In the genomic region with DNA sequence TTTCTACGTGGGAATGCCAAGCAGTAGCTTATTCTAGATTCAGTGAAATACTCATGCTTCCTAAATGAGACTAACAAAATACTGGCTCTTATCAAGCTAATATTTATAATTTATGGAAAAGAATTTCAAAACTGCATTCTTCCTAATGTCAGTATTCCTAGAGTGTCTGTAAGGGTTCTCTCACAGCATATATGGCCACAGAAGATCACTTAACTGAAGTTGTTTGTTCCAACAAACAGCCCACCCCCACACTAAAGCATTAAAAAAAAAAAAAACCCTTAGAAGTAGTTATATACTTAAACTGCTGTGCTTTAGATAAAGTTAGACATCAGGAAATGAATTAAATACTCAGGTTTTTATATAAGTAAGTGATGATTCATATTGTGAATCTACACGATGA, we compare ENCODE assay signal across 33 cellular contexts.
"Had no signal": no experiment of that assay in that cellular context is flagged by ENCODE, and none has a peak within 500 bp of the region (broad histone marks: within the 10 kb centered on the region; RNA-seq: fewer than 3 reads in every experiment).

No MANE protein-coding gene starts in this region.

- ATAC-seq: activated CD8-positive, alpha-beta T cell treated with anti-CD3 and anti-CD28 coated beads for 36 hours; activated naive CD4-positive, alpha-beta T cell treated with anti-CD3 and anti-CD28 coated beads, Interleukin-2, amount 50 U/mL, for 72 hours; activated T-cell treated with anti-CD3 and anti-CD28 coated beads, Interleukin-2, amount 50 U/mL, for 4 hours; activated T-cell treated with anti-CD3 and anti-CD28 coated beads, Interleukin-2, amount 50 U/mL, for 72 hours; activated T-helper 17 cell treated with anti-CD3 and anti-CD28 coated beads, Interleukin-2, amount 50 U/mL, for 72 hours had no signal

- H3K27ac ChIP-seq: adrenal gland, ascending aorta, cardiac muscle cell, VCaP had no signal

- FAIRE-seq: bronchial epithelial cell, TTC549 had no signal

- H3K4me3 ChIP-seq: adrenal gland, ascending aorta, cardiac muscle cell had no signal

- H3K9me3 ChIP-seq: adrenal gland, ascending aorta had no signal

- DNase-seq: activated B cell treated with CpG ODN at 0.5 μM for 24 hours; activated CD4-positive, alpha-beta memory T cell treated with anti-CD3 and anti-CD28 coated beads for 36 hours; activated CD4-positive, alpha-beta T cell treated with anti-CD3 and anti-CD28 coated beads for 4 hours; activated CD4-positive, alpha-beta T cell treated with anti-CD3 and anti-CD28 coated beads, Interleukin-2, amount 10 ng/mL, durations not matched to agents 24 days and 14 days; activated CD4-positive, alpha-beta T cell treated with anti-CD3 and anti-CD28 coated beads, Interleukin-2, amount 50 U/mL, for 1 hour; activated CD4-positive, alpha-beta T cell treated with anti-CD3 and anti-CD28 coated beads, Interleukin-2, amount 50 U/mL, for 4 hours; activated CD4-positive, CD25-positive, alpha-beta regulatory T cell treated with anti-CD3 and anti-CD28 coated beads, Interleukin-2, amount 50 U/mL, for 72 hours; activated CD8-positive, alpha-beta memory T cell treated with anti-CD3 and anti-CD28 coated beads, Interleukin-2, amount 50 U/mL, for 4 hours; activated CD8-positive, alpha-beta T cell treated with anti-CD3 and anti-CD28 coated beads for 36 hours; activated effector memory CD4-positive, alpha-beta T cell treated with anti-CD3 and anti-CD28 coated beads, Interleukin-2, amount 50 U/mL, for 16 hours; activated gamma-delta T cell treated with Interleukin-2 at 50 U/mL for 16 hours; activated naive CD4-positive, alpha-beta T cell; activated naive CD4-positive, alpha-beta T cell treated with anti-CD3 and anti-CD28 coated beads for 36 hours; activated naive CD4-positive, alpha-beta T cell treated with anti-CD3 and anti-CD28 coated beads, Interleukin-2, amount 50 U/mL, for 16 hours; activated naive CD8-positive, alpha-beta T cell treated with anti-CD3 and anti-CD28 coated beads for 36 hours; activated T-cell treated with anti-CD3 and anti-CD28 coated beads for 4 hours; activated T-cell treated with anti-CD3 and anti-CD28 coated beads, Interleukin-2, amount 50 U/mL, for 1 hour; activated T-cell treated with anti-CD3 and anti-CD28 coated beads, Interleukin-2, amount 50 U/mL, for 4 hours; activated T-cell treated with anti-CD3 and anti-CD28 coated beads, Interleukin-2, amount 50 U/mL, for 72 hours; adrenal gland; amygdala; anterior cingulate cortex; caudate nucleus; T-helper 1 cell; T-helper 2 cell; T-helper 9 cell had no signal

- H3K27me3 ChIP-seq: adrenal gland, ascending aorta, cardiac muscle cell had no signal

- H3K4me1 ChIP-seq: adrenal gland, ascending aorta had no signal

- H3K36me3 ChIP-seq: adrenal gland, ascending aorta, cardiac muscle cell had no signal
